8 cellular contexts compared by ENCODE assay signal in genomic region chr17:19978206-19978802, GRCh38. TPM values are rescaled to one million over a fixed set of nuclear protein-coding genes. Genes with fewer than 3 reads are reported as not detected.
DNase-seq lines count a peak whose midpoint lies in the region; ATAC-seq lines count a peak whose summit lies in the region.

No MANE protein-coding gene starts in this region.

- H3K9me3 ChIP-seq in BLaER1 treated with 17β-estradiol and CSF1 and Interleukin-3, amounts not matched to agents 10 nM and 100 nM (replicated peaks in 1 of 11) = peaks cover 0 to 17% (median 5%) of the 10 kb centered on the region in 11 experiments; a peak in 10 of 22 replicates
- peaks cover 7% of the 10 kb centered on the region; the same call in 1 of the 2 replicates for H3K9me3 ChIP-seq in HUES48 (ENCODE audit: control insufficient read depth, insufficient read depth, low read length)

- peaks cover 36% of the 10 kb centered on the region for H3K4me1 Mint-ChIP-seq in activated CD8-positive, alpha-beta T cell treated with anti-CD3 and anti-CD28 coated beads, Interleukin-2, amount 10 ng/mL, durations not matched to agents 7 days and 5 days (ENCODE audit: low read depth)

- H4K20me1 ChIP-seq in BLaER1 treated with 17β-estradiol and CSF1 and Interleukin-3, amounts not matched to agents 10 nM and 100 nM = peaks cover 0 to 28% (median 5%) of the 10 kb centered on the region in 11 experiments; a peak in 12 of 22 replicates

- H3K27me3 Mint-ChIP-seq in activated CD8-positive, alpha-beta T cell treated with anti-CD3 and anti-CD28 coated beads, Interleukin-2, amount 10 ng/mL, durations not matched to agents 7 days and 5 days (ENCODE audit: low read depth) = no peaks in the 10 kb centered on the region

- peak overlapping the region; percentile 79 to 88 (median 85) for H3K4me3 ChIP-seq in BLaER1 treated with 17β-estradiol and CSF1 and Interleukin-3, amounts not matched to agents 10 nM and 100 nM
- peak overlapping the region; percentile 96 for H3K4me3 ChIP-seq in HUES48 (ENCODE audit: low read depth, low read length)
- peak overlapping the region; percentile 86 for H3K4me3 ChIP-seq in rectal smooth muscle tissue (ENCODE audit: low read length)

- CTCF ChIA-PET in activated CD8-positive, alpha-beta T cell treated with anti-CD3 and anti-CD28 coated beads, Interleukin-2, amount 10 ng/mL, durations not matched to agents 7 days and 5 days (lab: Charles Lee) = interaction anchor here (0.7 to 1.9 kb wide), 4 partner anchors 14 to 43 kb away, joined by 3 to 13 read pairs (median 4); partner anchors contain the start of gene SPECC1

- ATAC-seq in GM19395 (IDR thresholded peaks at IDR 0.05; ENCODE audit: unreplicated experiment) = peak; percentile 48
- ATAC-seq in activated CD8-positive, alpha-beta T cell treated with anti-CD3 and anti-CD28 coated beads, Interleukin-2, amount 10 ng/mL, durations not matched to agents 7 days and 5 days = no peak

- no peaks in the 10 kb centered on the region for H3K27me3 ChIP-seq in BLaER1 treated with 17β-estradiol and CSF1 and Interleukin-3, amounts not matched to agents 10 nM and 100 nM
- H3K27me3 ChIP-seq in HUES48 (ENCODE audit: control insufficient read depth, insufficient read depth, low read length) (no peaks in the 10 kb centered on the region), rectal smooth muscle tissue (ENCODE audit: control insufficient read depth, insufficient read depth, low read length) (no peaks in the 10 kb centered on the region)

- DNase-seq in activated CD8-positive, alpha-beta T cell treated with anti-CD3 and anti-CD28 coated beads, Interleukin-2, amount 10 ng/mL, durations not matched to agents 7 days and 5 days = peak; percentile 55
- DNase-seq in germinal center (ENCODE audit: low spot score) (peak; percentile 70), NCI-H1436 treated with DMSO at 0.1 percent for 48 hours (lab: John Stamatoyannopoulos, UW) (no peak), HK-2 (ENCODE audit: unreplicated experiment) (no peak)

- H3K4me3 Mint-ChIP-seq in activated CD8-positive, alpha-beta T cell treated with anti-CD3 and anti-CD28 coated beads, Interleukin-2, amount 10 ng/mL, durations not matched to agents 7 days and 5 days = peak overlapping the region; percentile 97

- peak overlapping the region; percentile 99 for H3K27ac Mint-ChIP-seq in activated CD8-positive, alpha-beta T cell treated with anti-CD3 and anti-CD28 coated beads, Interleukin-2, amount 10 ng/mL, durations not matched to agents 7 days and 5 days

- peak overlapping the region; percentile 98 to 100 (median 99) for H3K9ac ChIP-seq in BLaER1 treated with 17β-estradiol and CSF1 and Interleukin-3, amounts not matched to agents 10 nM and 100 nM
- H3K9ac ChIP-seq in HUES48 (ENCODE audit: low read depth, low read length) = peak overlapping the region; percentile 82
- peak overlapping the region; percentile 25 for H3K9ac ChIP-seq in rectal smooth muscle tissue (ENCODE audit: low read length)

- peak overlapping the region; percentile 99 to 100 (median 100); a peak in 21 of 22 replicates for H3K27ac ChIP-seq in BLaER1 treated with 17β-estradiol and CSF1 and Interleukin-3, amounts not matched to agents 10 nM and 100 nM
- H3K27ac ChIP-seq in HUES48 (ENCODE audit: low read depth, low read length) = peak overlapping the region; percentile 93
- peak overlapping the region; percentile 83 for H3K27ac ChIP-seq in rectal smooth muscle tissue (ENCODE audit: low read depth, low read length)

- peaks cover 5% of the 10 kb centered on the region for H3K9me3 Mint-ChIP-seq in activated CD8-positive, alpha-beta T cell treated with anti-CD3 and anti-CD28 coated beads, Interleukin-2, amount 10 ng/mL, durations not matched to agents 7 days and 5 days (ENCODE audit: insufficient read depth)

- H3K36me3 Mint-ChIP-seq in activated CD8-positive, alpha-beta T cell treated with anti-CD3 and anti-CD28 coated beads, Interleukin-2, amount 10 ng/mL, durations not matched to agents 7 days and 5 days (ENCODE audit: low read depth) = peaks cover 32% of the 10 kb centered on the region

- POLR2A ChIA-PET in activated CD8-positive, alpha-beta T cell treated with anti-CD3 and anti-CD28 coated beads, Interleukin-2, amount 10 ng/mL, durations not matched to agents 7 days and 5 days (lab: Charles Lee) = interaction anchor here (0.6 to 2.1 kb wide), 5 partner anchors 10 to 110 kb away, joined by 3 to 10 read pairs (median 4); partner anchors contain the start of genes SPECC1 and ULK2

- H3K4me2 ChIP-seq in BLaER1 treated with 17β-estradiol and CSF1 and Interleukin-3, amounts not matched to agents 10 nM and 100 nM = peak overlapping the region; percentile 74 to 98 (median 87)

- peaks cover 24 to 33% (median 29%) of the 10 kb centered on the region in 11 experiments for H3K36me3 ChIP-seq in BLaER1 treated with 17β-estradiol and CSF1 and Interleukin-3, amounts not matched to agents 10 nM and 100 nM
- peaks cover 4% of the 10 kb centered on the region; the same call in 1 of the 2 replicates for H3K36me3 ChIP-seq in HUES48 (ENCODE audit: control insufficient read depth, insufficient read depth, low read length)
- H3K36me3 ChIP-seq in rectal smooth muscle tissue (ENCODE audit: control insufficient read depth, insufficient read depth, low read length) = no peaks in the 10 kb centered on the region

- peaks cover 33 to 66% (median 42%) of the 10 kb centered on the region in 10 experiments for H3K4me1 ChIP-seq in BLaER1 treated with 17β-estradiol and CSF1 and Interleukin-3, amounts not matched to agents 10 nM and 100 nM
- H3K4me1 ChIP-seq in HUES48 (ENCODE audit: control insufficient read depth, insufficient read depth, low read length) (peaks cover 7% of the 10 kb centered on the region), rectal smooth muscle tissue (ENCODE audit: control insufficient read depth, insufficient read depth, low read length) (peaks cover 4% of the 10 kb centered on the region)

RNA-seq across cellular contexts. Expression of gene AKAP10, which starts 0.7 kb away (rescaled TPM):
- total RNA-seq in activated CD8-positive, alpha-beta T cell treated with anti-CD3 and anti-CD28 coated beads, Interleukin-2, amount 10 ng/mL, durations not matched to agents 7 days and 5 days = 10 to 100 TPM; 40.8 to 40.9 TPM

RNA-seq across cellular contexts. Expression of gene SPECC1, which starts 30.9 kb away (rescaled TPM):
- total RNA-seq in activated CD8-positive, alpha-beta T cell treated with anti-CD3 and anti-CD28 coated beads, Interleukin-2, amount 10 ng/mL, durations not matched to agents 7 days and 5 days = 1 to 10 TPM; 4.2 to 5.3 TPM

Comparison
In these comparisons a context has a peak if more than half of its experiments do, and no peak if none do; other contexts are left out.
1. H3K9ac ChIP-seq: peak in every context shown above with its lines; median percentile 99 in BLaER1 treated with 17β-estradiol and CSF1 and Interleukin-3, amounts not matched to agents 10 nM and 100 nM; 82 in HUES48; 25 in rectal smooth muscle tissue.
2. DNase-seq: peak in activated CD8-positive, alpha-beta T cell treated with anti-CD3 and anti-CD28 coated beads, Interleukin-2, amount 10 ng/mL, durations not matched to agents 7 days and 5 days (single experiment) and germinal center (single experiment); none in NCI-H1436 treated with DMSO at 0.1 percent for 48 hours (single experiment) and HK-2 (single experiment).
3. Peak in every context shown above with its lines, with median percentiles within 50 percentile points of each other: H3K27ac ChIP-seq and H3K4me3 ChIP-seq.